In genomic region chr16:15585956-15586355, GRCh38 we compare ENCODE assay signal across 18 cellular contexts.
"Had no signal": no experiment of that assay in that cellular context is flagged by ENCODE, and none has a peak within 500 bp of the region (broad histone marks: within the 10 kb centered on the region; RNA-seq: fewer than 3 reads in every experiment).

No MANE protein-coding gene starts in this region.

- H3K27me3 ChIP-seq: hepatocyte, sigmoid colon, stomach, transverse colon had no signal

- H3K27me3 Mint-ChIP-seq: naive thymus-derived CD8-positive, alpha-beta T cell had no signal

- H3K36me3 ChIP-seq: transverse colon had no signal

- H3K9me3 ChIP-seq: thoracic aorta had no signal

- H3K4me2 ChIP-seq: hepatocyte had no signal

- H3K27ac ChIP-seq: coronary artery, hepatocyte, sigmoid colon, skin epidermis, stomach, thoracic aorta, transverse colon had no signal

- DNase-seq: effector CD4-positive, alpha-beta T cell; endodermal cell; foreskin melanocyte; head of caudate nucleus; mammary epithelial cell; naive thymus-derived CD8-positive, alpha-beta T cell; posterior cingulate gyrus; stimulated activated CD4-positive, alpha-beta T cell treated with anti-CD3 and anti-CD28 coated beads, Interleukin-2, amount 100 ng/mL, for 24 hours; stimulated activated CD4-positive, alpha-beta T cell treated with anti-CD3 and anti-CD28 coated beads, Interleukin-4, amount 100 ng/mL, for 4 hours; stimulated activated naive CD4-positive, alpha-beta T cell; stomach; substantia nigra; transverse colon had no signal

- H3K27ac Mint-ChIP-seq: endodermal cell had no signal

- H2AFZ ChIP-seq: hepatocyte had no signal

- H3K4me3 Mint-ChIP-seq: endodermal cell; naive thymus-derived CD8-positive, alpha-beta T cell had no signal

- H3K79me2 ChIP-seq: hepatocyte had no signal

- ATAC-seq: naive thymus-derived CD8-positive, alpha-beta T cell had no signal

- H3K4me3 ChIP-seq: coronary artery, hepatocyte, sigmoid colon, skin epidermis, stomach, thoracic aorta, transverse colon had no signal
